ENCODE assay signal across 24 cellular contexts in genomic region chr18:3713166-3713565, GRCh38.
DNase-seq lines count a peak whose midpoint lies in the region; TF ChIP-seq lines count a peak whose summit lies in the region.
"Had no signal": no experiment of that assay in that cellular context is flagged by ENCODE, and none has a peak within 500 bp of the region (broad histone marks: within the 10 kb centered on the region; RNA-seq: fewer than 3 reads in every experiment).

No MANE protein-coding gene starts in this region.

- no peaks in the 10 kb centered on the region for H3K4me1 ChIP-seq in uterus
- H3K4me1 ChIP-seq: BE2C had no signal

- TF ChIP-seq POLR2A in uterus (IDR thresholded peaks at IDR 0.05): no peak

- no peaks in the 10 kb centered on the region for H3K27me3 ChIP-seq in uterus
- H3K27me3 ChIP-seq: BE2C, tibial nerve had no signal

- peak; percentile 43 for DNase-seq in DMS53 (lab: John Stamatoyannopoulos, UW)
- DNase-seq in DMS53 treated with DMSO at 0.1 percent for 48 hours (lab: John Stamatoyannopoulos, UW; ENCODE audit: unreplicated experiment): no peak
- peak; percentile 88 for DNase-seq in OCI-M1 (lab: John Stamatoyannopoulos, UW)
- DNase-seq in cerebellar cortex (ENCODE audit: low spot score): peak; percentile 91
- no peak for DNase-seq in uterus
- DNase-seq in activated T-cell treated with anti-CD3 and anti-CD28 coated beads for 4 hours: no peak
- no peak for DNase-seq in globus pallidus (ENCODE audit: low spot score)
- no peak for DNase-seq in amniotic stem cell (lab: John Stamatoyannopoulos, UW)
- DNase-seq: activated CD4-positive, alpha-beta T cell treated with anti-CD3 and anti-CD28 coated beads for 36 hours; activated naive CD8-positive, alpha-beta T cell treated with anti-CD3 and anti-CD28 coated beads for 36 hours; BE2C; COR-L47; cortex of kidney; foreskin melanocyte; Karpas-422; mammary epithelial cell; NCI-H1105 treated with DMSO at 0.1 percent for 48 hours; NCI-H2107; NCI-H510A treated with DMSO at 0.1 percent for 48 hours; stimulated activated naive CD8-positive, alpha-beta T cell treated with anti-CD3 and anti-CD28 coated beads, Interleukin-15, Interleukin-2, amounts not matched to agents 100 U/mL and 50 U/mL, for 24 hours had no signal

- TF ChIP-seq CTCF in uterus (IDR thresholded peaks at IDR 0.05): no peak

- H3K36me3 ChIP-seq in uterus: no peaks in the 10 kb centered on the region
- H3K36me3 ChIP-seq: BE2C, tibial nerve had no signal

- no peak overlapping the region for H3K27ac ChIP-seq in uterus
- H3K27ac ChIP-seq: 22Rv1, epithelial cell of prostate, skin epidermis, tibial nerve had no signal

- intact Hi-C loops in uterus (cut with DNase I; ENCODE audit: low total_unique reads): no loop called here

- no peak overlapping the region for H3K4me3 ChIP-seq in uterus
- H3K4me3 ChIP-seq: skin epidermis, tibial nerve had no signal

- H3K9me3 ChIP-seq in uterus: no peaks in the 10 kb centered on the region
- H3K9me3 ChIP-seq: BE2C, tibial nerve had no signal

Comparison
In these comparisons a context has a peak if more than half of its experiments do, and no peak if none do; other contexts are left out.
1. DNase-seq: peak in DMS53 (single experiment), OCI-M1 (single experiment) and cerebellar cortex (single experiment); none in DMS53 treated with DMSO at 0.1 percent for 48 hours (single experiment), uterus (0 of 2), activated T-cell treated with anti-CD3 and anti-CD28 coated beads for 4 hours (single experiment), globus pallidus (single experiment) and amniotic stem cell (single experiment).